In genomic region chr17:19551148-19551547, GRCh38 we compare ENCODE assay signal across 2 cellular contexts.
TF ChIP-seq lines count a peak whose summit lies in the region.

No MANE protein-coding gene starts in this region.

TF ChIP-seq in H1, 55 proteins besides CTCF, POLR2A, EP300 and RAD21 (continued from another document):
- TF ChIP-seq, protein P1, sequence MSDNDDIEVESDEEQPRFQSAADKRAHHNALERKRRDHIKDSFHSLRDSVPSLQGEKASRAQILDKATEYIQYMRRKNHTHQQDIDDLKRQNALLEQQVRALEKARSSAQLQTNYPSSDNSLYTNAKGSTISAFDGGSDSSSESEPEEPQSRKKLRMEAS (IDR thresholded peaks at IDR 0.05): no peak
- TF ChIP-seq KDM5A (IDR thresholded peaks at IDR 0.05; ENCODE audit: low read length) (no peak), CBX8 (IDR thresholded peaks at IDR 0.05; ENCODE audit: borderline replicate concordance, low read depth, low read length) (no peak), CREB1 (IDR thresholded peaks at IDR 0.05) (no peak), CTBP2 (IDR thresholded peaks at IDR 0.05; ENCODE audit: borderline replicate concordance, insufficient read depth, insufficient read length, low read length) (no peak), TCF12 (IDR thresholded peaks at IDR 0.05; ENCODE audit: low read depth, low read length) (no peak), CHD2 (IDR thresholded peaks at IDR 0.05; ENCODE audit: low read length) (no peak), RBBP5 (IDR thresholded peaks at IDR 0.05; ENCODE audit: borderline replicate concordance, low read depth, low read length) (no peak), SIRT6 (IDR thresholded peaks at IDR 0.05; ENCODE audit: low read length) (no peak), ATF2 (IDR thresholded peaks at IDR 0.05; ENCODE audit: low read length) (no peak), JUN (IDR thresholded peaks at IDR 0.05; ENCODE audit: low read depth, low read length) (no peak)

TF ChIP-seq in liver, 16 proteins besides CTCF, POLR2A, EP300 and RAD21:
- TF ChIP-seq, protein P2, sequence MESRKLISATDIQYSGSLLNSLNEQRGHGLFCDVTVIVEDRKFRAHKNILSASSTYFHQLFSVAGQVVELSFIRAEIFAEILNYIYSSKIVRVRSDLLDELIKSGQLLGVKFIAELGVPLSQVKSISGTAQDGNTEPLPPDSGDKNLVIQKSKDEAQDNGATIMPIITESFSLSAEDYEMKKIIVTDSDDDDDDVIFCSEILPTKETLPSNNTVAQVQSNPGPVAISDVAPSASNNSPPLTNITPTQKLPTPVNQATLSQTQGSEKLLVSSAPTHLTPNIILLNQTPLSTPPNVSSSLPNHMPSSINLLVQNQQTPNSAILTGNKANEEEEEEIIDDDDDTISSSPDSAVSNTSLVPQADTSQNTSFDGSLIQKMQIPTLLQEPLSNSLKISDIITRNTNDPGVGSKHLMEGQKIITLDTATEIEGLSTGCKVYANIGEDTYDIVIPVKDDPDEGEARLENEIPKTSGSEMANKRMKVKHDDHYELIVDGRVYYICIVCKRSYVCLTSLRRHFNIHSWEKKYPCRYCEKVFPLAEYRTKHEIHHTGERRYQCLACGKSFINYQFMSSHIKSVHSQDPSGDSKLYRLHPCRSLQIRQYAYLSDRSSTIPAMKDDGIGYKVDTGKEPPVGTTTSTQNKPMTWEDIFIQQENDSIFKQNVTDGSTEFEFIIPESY (IDR thresholded peaks at IDR 0.05): no peak
- peak; percentile 62 for TF ChIP-seq SP1 (IDR thresholded peaks at IDR 0.05)
- TF ChIP-seq TAF1 (conservative IDR thresholded peaks at IDR 0.05): no peak
- no peak for TF ChIP-seq FOXA1 (IDR thresholded peaks at IDR 0.05)
- peak; percentile 36 for TF ChIP-seq FOXA2 (IDR thresholded peaks at IDR 0.05)
- TF ChIP-seq, protein P3, sequence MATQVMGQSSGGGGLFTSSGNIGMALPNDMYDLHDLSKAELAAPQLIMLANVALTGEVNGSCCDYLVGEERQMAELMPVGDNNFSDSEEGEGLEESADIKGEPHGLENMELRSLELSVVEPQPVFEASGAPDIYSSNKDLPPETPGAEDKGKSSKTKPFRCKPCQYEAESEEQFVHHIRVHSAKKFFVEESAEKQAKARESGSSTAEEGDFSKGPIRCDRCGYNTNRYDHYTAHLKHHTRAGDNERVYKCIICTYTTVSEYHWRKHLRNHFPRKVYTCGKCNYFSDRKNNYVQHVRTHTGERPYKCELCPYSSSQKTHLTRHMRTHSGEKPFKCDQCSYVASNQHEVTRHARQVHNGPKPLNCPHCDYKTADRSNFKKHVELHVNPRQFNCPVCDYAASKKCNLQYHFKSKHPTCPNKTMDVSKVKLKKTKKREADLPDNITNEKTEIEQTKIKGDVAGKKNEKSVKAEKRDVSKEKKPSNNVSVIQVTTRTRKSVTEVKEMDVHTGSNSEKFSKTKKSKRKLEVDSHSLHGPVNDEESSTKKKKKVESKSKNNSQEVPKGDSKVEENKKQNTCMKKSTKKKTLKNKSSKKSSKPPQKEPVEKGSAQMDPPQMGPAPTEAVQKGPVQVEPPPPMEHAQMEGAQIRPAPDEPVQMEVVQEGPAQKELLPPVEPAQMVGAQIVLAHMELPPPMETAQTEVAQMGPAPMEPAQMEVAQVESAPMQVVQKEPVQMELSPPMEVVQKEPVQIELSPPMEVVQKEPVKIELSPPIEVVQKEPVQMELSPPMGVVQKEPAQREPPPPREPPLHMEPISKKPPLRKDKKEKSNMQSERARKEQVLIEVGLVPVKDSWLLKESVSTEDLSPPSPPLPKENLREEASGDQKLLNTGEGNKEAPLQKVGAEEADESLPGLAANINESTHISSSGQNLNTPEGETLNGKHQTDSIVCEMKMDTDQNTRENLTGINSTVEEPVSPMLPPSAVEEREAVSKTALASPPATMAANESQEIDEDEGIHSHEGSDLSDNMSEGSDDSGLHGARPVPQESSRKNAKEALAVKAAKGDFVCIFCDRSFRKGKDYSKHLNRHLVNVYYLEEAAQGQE (IDR thresholded peaks at IDR 0.05): no peak
- no peak for TF ChIP-seq ATF3 (IDR thresholded peaks at IDR 0.05)
- TF ChIP-seq JUND (IDR thresholded peaks at IDR 0.05): peak; percentile 42 to 71
- TF ChIP-seq YY1 (IDR thresholded peaks at IDR 0.05): no peak
- TF ChIP-seq NR2F2 (IDR thresholded peaks at IDR 0.05): no peak
- no peak for TF ChIP-seq EGR1 (IDR thresholded peaks at IDR 0.05; ENCODE audit: low read depth in 2 of 2)
- peak; percentile 56 to 78 for TF ChIP-seq RXRA (IDR thresholded peaks at IDR 0.05)
- TF ChIP-seq GABPA (IDR thresholded peaks at IDR 0.05 in 1 of 2, conservative IDR thresholded peaks at IDR 0.05 in 1 of 2): no peak
- peak; percentile 18 for TF ChIP-seq HNF4G (IDR thresholded peaks at IDR 0.05)
- TF ChIP-seq HNF4A (conservative IDR thresholded peaks at IDR 0.05): peak; percentile 63 to 79
- TF ChIP-seq, protein P1 (IDR thresholded peaks at IDR 0.05): no peak
